7 cellular contexts compared by ENCODE assay signal in the genomic region with DNA sequence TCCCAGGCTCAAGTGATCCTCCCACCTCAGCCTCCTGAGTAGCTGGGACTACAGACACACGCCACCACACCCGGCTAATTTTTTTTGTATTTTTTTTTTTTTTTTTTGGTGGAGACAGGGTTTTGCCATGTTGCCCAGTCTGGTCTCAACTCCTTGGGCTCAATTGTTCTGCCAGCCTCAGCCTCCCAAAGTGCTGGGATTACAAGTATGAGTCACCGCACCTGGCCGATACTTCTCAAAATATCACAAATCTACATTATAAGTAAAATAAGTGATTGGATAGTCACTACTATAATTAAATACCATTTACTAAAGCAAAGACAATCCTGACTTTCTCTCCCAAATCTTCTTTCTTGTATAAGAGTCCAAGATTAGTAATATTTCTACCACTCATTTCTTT. TPM values are rescaled to one million over a fixed set of nuclear protein-coding genes. Genes with fewer than 3 reads are reported as not detected.
DNase-seq lines count a peak whose midpoint lies in the region; ATAC-seq, FAIRE-seq and TF ChIP-seq lines count a peak whose summit lies in the region.
"Not testable (repeated sequence)": the region's sequence is repeated elsewhere in the genome, so short reads cannot be mapped to it uniquely, and the experiment has no call there.

No MANE protein-coding gene starts in this region.

- H2AFZ ChIP-seq in keratinocyte (ENCODE audit: control insufficient read depth, low read length) = not testable (repeated sequence)

- not testable (repeated sequence) for TF ChIP-seq CTCF in HEK293 (tag by site-specific recombination; IDR thresholded peaks at IDR 0.05); RWPE2 (IDR thresholded peaks at IDR 0.05; ENCODE audit: poor library complexity, severe bottlenecking); bronchial epithelial cell (IDR thresholded peaks at IDR 0.05; ENCODE audit: insufficient read depth, low read length, severe bottlenecking); keratinocyte (optimal IDR thresholded peaks at IDR 0.05 in 1 of 3, IDR thresholded peaks at IDR 0.05 in 1 of 3, conservative IDR thresholded peaks at IDR 0.05 in 1 of 3; ENCODE audit: extremely low read depth in 1 of 3, insufficient read depth in 2 of 3, low read length in 3 of 3)

- not testable (repeated sequence) for H3K9ac ChIP-seq in keratinocyte (ENCODE audit: control insufficient read depth, extremely low read depth, insufficient read depth, low read length)

- H3K79me2 ChIP-seq in keratinocyte (ENCODE audit: control insufficient read depth, insufficient read depth, low read length) = peaks cover 33% of the 10 kb centered on the region

- not testable (repeated sequence) for H3K4me3 Mint-ChIP-seq in activated T-cell treated with anti-CD3 and anti-CD28 coated beads, Interleukin-2, amount 50 U/mL, for 72 hours; activated naive CD8-positive, alpha-beta T cell treated with anti-CD3 and anti-CD28 coated beads for 36 hours

- not testable (repeated sequence) for DNase-seq in RWPE2 (ENCODE audit: low spot score); activated T-cell treated with anti-CD3 and anti-CD28 coated beads, Interleukin-2, amount 50 U/mL, for 72 hours; activated naive CD8-positive, alpha-beta T cell treated with anti-CD3 and anti-CD28 coated beads for 36 hours; epithelial cell of prostate (ENCODE audit: low read depth, low spot score); keratinocyte (ENCODE audit: low read depth, low spot score)
- peak; percentile 39 for DNase-seq in bronchial epithelial cell (ENCODE audit: low read depth)

- peaks cover 96 to 97% of the 10 kb centered on the region in 2 experiments for H3K36me3 ChIP-seq in HEK293 (ENCODE audit: control insufficient read depth in 2 of 2, insufficient read depth in 1 of 2, low read length in 2 of 2)
- peaks cover 98% of the 10 kb centered on the region for H3K36me3 ChIP-seq in RWPE2 (ENCODE audit: low read depth)
- peaks cover 13% of the 10 kb centered on the region for H3K36me3 ChIP-seq in bronchial epithelial cell (ENCODE audit: control insufficient read depth, insufficient read depth, low read length)
- peaks cover 20 to 38% of the 10 kb centered on the region in 2 experiments for H3K36me3 ChIP-seq in keratinocyte (ENCODE audit: control insufficient read depth in 2 of 2, extremely low read depth in 1 of 2, insufficient read depth in 2 of 2, low read length in 2 of 2)

- H3K27ac Mint-ChIP-seq in activated T-cell treated with anti-CD3 and anti-CD28 coated beads, Interleukin-2, amount 50 U/mL, for 72 hours = peak overlapping the region; percentile 50
- H3K27ac Mint-ChIP-seq in activated naive CD8-positive, alpha-beta T cell treated with anti-CD3 and anti-CD28 coated beads for 36 hours = peak overlapping the region; percentile 50

- not testable (repeated sequence) for H3K27me3 Mint-ChIP-seq in activated T-cell treated with anti-CD3 and anti-CD28 coated beads, Interleukin-2, amount 50 U/mL, for 72 hours (ENCODE audit: low read depth); activated naive CD8-positive, alpha-beta T cell treated with anti-CD3 and anti-CD28 coated beads for 36 hours

- H3K27me3 ChIP-seq in RWPE2 (ENCODE audit: insufficient read depth, poor library complexity, severe bottlenecking); bronchial epithelial cell (ENCODE audit: control insufficient read depth, insufficient read depth, low read length); keratinocyte (ENCODE audit: control insufficient read depth, extremely low read depth, insufficient read depth, low read length): not testable (repeated sequence)

- not testable (repeated sequence) for H4K20me1 ChIP-seq in keratinocyte (ENCODE audit: control insufficient read depth, extremely low read depth, insufficient read depth, low read length)

- FAIRE-seq in bronchial epithelial cell (lab: Jason Lieb, UNC); keratinocyte (lab: Jason Lieb, UNC): not testable (repeated sequence)

- CTCF ChIA-PET in HEK293 (lab: Yijun Ruan, JAX) = not testable (repeated sequence)

- H3K9me3 ChIP-seq in HEK293 (ENCODE audit: control insufficient read depth, insufficient read depth, low read depth, low read length); RWPE2 (ENCODE audit: severe bottlenecking); keratinocyte (ENCODE audit: control insufficient read depth, low read depth, low read length): not testable (repeated sequence)

- not testable (repeated sequence) for H3K4me1 Mint-ChIP-seq in activated T-cell treated with anti-CD3 and anti-CD28 coated beads, Interleukin-2, amount 50 U/mL, for 72 hours (ENCODE audit: low read depth); activated naive CD8-positive, alpha-beta T cell treated with anti-CD3 and anti-CD28 coated beads for 36 hours

- not testable (repeated sequence) for H3K27ac ChIP-seq in HEK293 (ENCODE audit: extremely low read depth, low read depth, low read length)
- peak overlapping the region; percentile 13 for H3K27ac ChIP-seq in RWPE2 (ENCODE audit: poor library complexity, severe bottlenecking)
- peak overlapping the region; percentile 54 for H3K27ac ChIP-seq in epithelial cell of prostate
- H3K27ac ChIP-seq in keratinocyte (ENCODE audit: control insufficient read depth, insufficient read depth, low read length) = peak overlapping the region; percentile 31

- not testable (repeated sequence) for H3K4me1 ChIP-seq in HEK293 (ENCODE audit: control insufficient read depth, insufficient read depth, low read length)
- H3K4me1 ChIP-seq in RWPE2 (ENCODE audit: insufficient read depth, poor library complexity, severe bottlenecking) = peaks cover 24% of the 10 kb centered on the region
- peaks cover 18% of the 10 kb centered on the region for H3K4me1 ChIP-seq in keratinocyte (ENCODE audit: control insufficient read depth, extremely low read depth, insufficient read depth, low read length)

- not testable (repeated sequence) for H3K9me3 Mint-ChIP-seq in activated T-cell treated with anti-CD3 and anti-CD28 coated beads, Interleukin-2, amount 50 U/mL, for 72 hours; activated naive CD8-positive, alpha-beta T cell treated with anti-CD3 and anti-CD28 coated beads for 36 hours

- peak overlapping the region; percentile 48 for H3K4me2 ChIP-seq in keratinocyte (ENCODE audit: control insufficient read depth, extremely low read depth, insufficient read depth, low read depth, low read length)

- H3K4me3 ChIP-seq in HEK293 (ENCODE audit: low read depth, low read length); RWPE2 (ENCODE audit: severe bottlenecking); bronchial epithelial cell (ENCODE audit: low read depth, low read length); keratinocyte (ENCODE audit: control insufficient read depth in 2 of 3, extremely low read depth in 1 of 3, insufficient read depth in 2 of 3, low read depth in 1 of 3, low read length in 3 of 3): not testable (repeated sequence)

- not testable (repeated sequence) for H3K9me1 ChIP-seq in keratinocyte (ENCODE audit: control insufficient read depth, extremely low read depth, insufficient read depth, low read length)

- POLR2A ChIA-PET in HEK293 (lab: Yijun Ruan, JAX) = interaction anchor here (0.6 to 0.7 kb wide), 4 partner anchors 8 to 964 kb away, joined by 4 to 6 read pairs (median 5); no protein-coding TSS in a partner anchor

- H3K36me3 Mint-ChIP-seq in activated T-cell treated with anti-CD3 and anti-CD28 coated beads, Interleukin-2, amount 50 U/mL, for 72 hours (ENCODE audit: insufficient read depth in 2 of 2) = peaks cover 3 to 29% of the 10 kb centered on the region in 2 donors
- H3K36me3 Mint-ChIP-seq in activated naive CD8-positive, alpha-beta T cell treated with anti-CD3 and anti-CD28 coated beads for 36 hours = peaks cover 24% of the 10 kb centered on the region

- ATAC-seq in RWPE2 (ENCODE audit: low read depth); activated T-cell treated with anti-CD3 and anti-CD28 coated beads, Interleukin-2, amount 50 U/mL, for 72 hours (replicated peaks in 1 of 2): not testable (repeated sequence)

- dilution Hi-C loops in keratinocyte (cut with MboI; ENCODE audit: extremely low pct_ligation_motif_present, low sequenced_read_pairs) = not testable (repeated sequence)

RNA-seq across cellular contexts. Expression of gene CCT4, which starts 9.1 kb away (rescaled TPM):
- total RNA-seq in activated T-cell treated with anti-CD3 and anti-CD28 coated beads, Interleukin-2, amount 50 U/mL, for 72 hours = 100 to 1,000 TPM; 251 to 300 TPM
- 100 to 1,000 TPM; 389 to 409 TPM for total RNA-seq in activated naive CD8-positive, alpha-beta T cell treated with anti-CD3 and anti-CD28 coated beads for 36 hours
- total RNA-seq in bronchial epithelial cell = 122 and 183 TPM in 2 replicates
- polyA plus RNA-seq in keratinocyte = 120 to 227 TPM (median 175 TPM) in 3 replicates
- polyA plus RNA-seq in keratinocyte (2011; ENCODE audit: low read depth) = 125 TPM
- polyA plus RNA-seq in keratinocyte (2011; cell fraction: cytosol; rRNA removed) = 127 and 199 TPM in 2 replicates
- polyA plus RNA-seq in keratinocyte (2011; cell fraction: nucleus; rRNA removed) = 101 and 129 TPM in 2 replicates
- 147 and 183 TPM in 2 replicates for polyA plus RNA-seq in keratinocyte (2012; ENCODE audit: low replicate concordance)
- 54.7 to 133 TPM (median 61.9 TPM) in 3 replicates for polyA minus RNA-seq in keratinocyte
- polyA minus RNA-seq in keratinocyte (2011; cell fraction: cytosol; rRNA and poly(A)+ RNA removed) = 120 TPM
- polyA minus RNA-seq in keratinocyte (2011; cell fraction: nucleus; rRNA and poly(A)+ RNA removed) = 59.3 and 83.1 TPM in 2 replicates

RNA-seq across cellular contexts. Expression of gene FAM161A, which starts 25.5 kb away (rescaled TPM):
- 1 to 10 TPM; 6.9 to 9.1 TPM for total RNA-seq in activated T-cell treated with anti-CD3 and anti-CD28 coated beads, Interleukin-2, amount 50 U/mL, for 72 hours
- total RNA-seq in activated naive CD8-positive, alpha-beta T cell treated with anti-CD3 and anti-CD28 coated beads for 36 hours = 1 to 10 TPM; 6.0 to 7.0 TPM
- 0.53 and 0.90 TPM in 2 replicates for total RNA-seq in bronchial epithelial cell
- polyA plus RNA-seq in keratinocyte = 0.78 to 2.1 TPM (median 1.1 TPM) in 3 replicates
- 1.1 TPM for polyA plus RNA-seq in keratinocyte (2011; ENCODE audit: low read depth)
- polyA plus RNA-seq in keratinocyte (2011; cell fraction: cytosol; rRNA removed) = 0.48 and 0.63 TPM in 2 replicates
- 2.5 and 2.7 TPM in 2 replicates for polyA plus RNA-seq in keratinocyte (2011; cell fraction: nucleus; rRNA removed)
- 0.45 and 1.5 TPM in 2 replicates for polyA plus RNA-seq in keratinocyte (2012; ENCODE audit: low replicate concordance)
- polyA minus RNA-seq in keratinocyte = 0.07 to 1.3 TPM (median 0.10 TPM) in 3 replicates
- polyA minus RNA-seq in keratinocyte (2011; cell fraction: cytosol; rRNA and poly(A)+ RNA removed) = not detected
- polyA minus RNA-seq in keratinocyte (2011; cell fraction: nucleus; rRNA and poly(A)+ RNA removed) = 0.21 and 1.2 TPM in 2 replicates

RNA-seq across cellular contexts. Expression of gene COMMD1, which starts 26.1 kb away (rescaled TPM):
- 10 to 100 TPM; 34.3 to 34.7 TPM for total RNA-seq in activated T-cell treated with anti-CD3 and anti-CD28 coated beads, Interleukin-2, amount 50 U/mL, for 72 hours
- total RNA-seq in activated naive CD8-positive, alpha-beta T cell treated with anti-CD3 and anti-CD28 coated beads for 36 hours = 10 to 100 TPM; 29.1 to 31.8 TPM
- 30.5 and 34.7 TPM in 2 replicates for total RNA-seq in bronchial epithelial cell
- polyA plus RNA-seq in keratinocyte = 33.2 to 44.8 TPM (median 35.8 TPM) in 3 replicates
- polyA plus RNA-seq in keratinocyte (2011; ENCODE audit: low read depth) = 26.0 TPM
- 34.7 and 45.2 TPM in 2 replicates for polyA plus RNA-seq in keratinocyte (2011; cell fraction: cytosol; rRNA removed)
- polyA plus RNA-seq in keratinocyte (2011; cell fraction: nucleus; rRNA removed) = 21.9 and 26.2 TPM in 2 replicates
- 46.7 and 52.2 TPM in 2 replicates for polyA plus RNA-seq in keratinocyte (2012; ENCODE audit: low replicate concordance)
- 4.2 to 24.4 TPM (median 20.2 TPM) in 3 replicates for polyA minus RNA-seq in keratinocyte
- 29.5 TPM for polyA minus RNA-seq in keratinocyte (2011; cell fraction: cytosol; rRNA and poly(A)+ RNA removed)
- 8.4 and 11.1 TPM in 2 replicates for polyA minus RNA-seq in keratinocyte (2011; cell fraction: nucleus; rRNA and poly(A)+ RNA removed)
